ENCODE assay signal across 20 cellular contexts in the genomic region with DNA sequence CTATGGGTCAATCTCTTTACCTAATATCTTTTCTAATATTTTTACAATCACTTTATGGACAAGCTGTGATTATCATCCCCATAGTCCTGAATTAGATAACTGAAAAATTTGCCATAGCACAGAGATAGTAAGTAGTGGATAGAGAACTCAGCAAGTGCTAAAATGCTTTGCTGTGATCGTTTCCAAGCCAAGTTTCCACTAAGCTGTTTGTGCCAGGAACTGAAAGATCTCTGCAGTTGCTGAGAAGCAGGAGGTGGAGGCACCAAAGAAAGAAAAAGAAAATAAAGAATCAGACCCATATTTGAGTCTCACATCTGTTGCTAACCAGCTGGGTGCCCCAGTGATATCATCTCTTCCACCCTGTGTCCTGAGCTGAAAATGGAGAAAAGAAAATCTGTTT.
"Had no signal": no experiment of that assay in that cellular context is flagged by ENCODE, and none has a peak within 500 bp of the region (broad histone marks: within the 10 kb centered on the region; RNA-seq: fewer than 3 reads in every experiment).

No MANE protein-coding gene starts in this region.

- DNase-seq: activated B cell treated with CpG ODN at 0.5 μM for 24 hours; activated CD4-positive, alpha-beta memory T cell treated with anti-CD3 and anti-CD28 coated beads, Interleukin-2, amount 10 ng/mL, durations not matched to agents 7 days and 5 days; activated CD4-positive, alpha-beta T cell treated with anti-CD3 and anti-CD28 coated beads for 36 hours; activated effector memory CD4-positive, alpha-beta T cell treated with Interleukin-2 at 50 U/mL for 16 hours; activated naive CD4-positive, alpha-beta T cell treated with anti-CD3 and anti-CD28 coated beads for 36 hours; activated T-cell treated with anti-CD3 and anti-CD28 coated beads, Interleukin-2, amount 50 U/mL, for 72 hours; body of pancreas; dermis blood vessel endothelial cell; effector memory CD4-positive, alpha-beta T cell; heart right ventricle; kidney; natural killer cell; stimulated activated CD4-positive, alpha-beta T cell treated with anti-CD3 and anti-CD28 coated beads, Interleukin-1b, Interleukin-23, amount 100 ng/mL, for 48 hours; stimulated activated naive CD8-positive, alpha-beta T cell treated with anti-CD3 and anti-CD28 coated beads, Interleukin-15, amount 100 ng/mL, for 72 hours; T1000; transverse colon had no signal

- ATAC-seq: activated CD4-positive, alpha-beta T cell treated with anti-CD3 and anti-CD28 coated beads for 36 hours; activated T-cell treated with anti-CD3 and anti-CD28 coated beads, Interleukin-2, amount 50 U/mL, for 72 hours; body of pancreas; esophagus mucosa; left lobe of liver; natural killer cell; stimulated activated naive CD8-positive, alpha-beta T cell treated with anti-CD3 and anti-CD28 coated beads, Interleukin-15, amount 100 ng/mL, for 72 hours had no signal

- H3K4me3 ChIP-seq: body of pancreas, heart right ventricle, prostate gland, suprapubic skin, transverse colon had no signal
